In genomic region chr10:112185959-112186358, GRCh38 we compare ENCODE assay signal across 24 cellular contexts. TPM values are rescaled to one million over a fixed set of nuclear protein-coding genes. Genes with fewer than 3 reads are reported as not detected.
DNase-seq lines count a peak whose midpoint lies in the region; ATAC-seq, FAIRE-seq and TF ChIP-seq lines count a peak whose summit lies in the region.
"Had no signal": no experiment of that assay in that cellular context is flagged by ENCODE, and none has a peak within 500 bp of the region (broad histone marks: within the 10 kb centered on the region; RNA-seq: fewer than 3 reads in every experiment).

No MANE protein-coding gene starts in this region.

- H2AFZ ChIP-seq in HepG2 (ENCODE audit: low read length) = no peak overlapping the region
- H2AFZ ChIP-seq in Karpas-422 (ENCODE audit: low read length) = no peak overlapping the region
- H2AFZ ChIP-seq: GM23338 had no signal

- H4K20me1 ChIP-seq in HepG2 (ENCODE audit: insufficient read depth, low read length) (no peaks in the 10 kb centered on the region), Karpas-422 (ENCODE audit: insufficient read depth, low read depth, low read length) (peaks cover 6% of the 10 kb centered on the region; the same call in 1 of the 2 replicates)

- BruUV-seq in HepG2 (replicated peaks; lab: Mats Ljungman, UMichigan) = no TSS peak

- H3K79me2 ChIP-seq in HepG2 (ENCODE audit: insufficient read depth, low read length) = peaks cover 85% of the 10 kb centered on the region
- H3K79me2 ChIP-seq in Karpas-422 (ENCODE audit: low read length) = peaks cover 97% of the 10 kb centered on the region

- TF ChIP-seq POLR2A in HepG2 (IDR thresholded peaks at IDR 0.05; ENCODE audit: insufficient read depth in 1 of 2, low read depth in 2 of 2, low read length in 2 of 2) (no peak), right lobe of liver (IDR thresholded peaks at IDR 0.05) (no peak)

- peak overlapping the region; percentile 10 for H3K27ac Mint-ChIP-seq in activated T-helper 17 cell treated with anti-CD3 and anti-CD28 coated beads, Interleukin-2, amount 50 U/mL, for 72 hours
- H3K27ac Mint-ChIP-seq in stimulated activated effector memory CD8-positive, alpha-beta T cell treated with anti-CD3 and anti-CD28 coated beads, Interleukin-12 subunit alpha, Interleukin-12 subunit beta, amount 100 ng/mL, for 72 hours = no peak overlapping the region
- H3K27ac Mint-ChIP-seq: GM23338, H9 had no signal

- 100% methylated on average over 1 of the region's 1 CpG for WGBS in HepG2 (ENCODE audit: low lambda C conversion rate)
- WGBS in right lobe of liver (ENCODE audit: insufficient coverage, low coverage, low lambda C conversion rate, missing lambda C conversion rate) = 100% methylated on average over 1 of the region's 1 CpG

- H3K27ac ChIP-seq in HepG2 (ENCODE audit: extremely low read length, insufficient read depth, low read length) = no peak overlapping the region
- peak overlapping the region in 1 of 3 donors; percentile 2 for H3K27ac ChIP-seq in right lobe of liver
- peak overlapping the region; percentile 77 for H3K27ac ChIP-seq in Karpas-422 (ENCODE audit: low read length)
- H3K27ac ChIP-seq: HL-60, RWPE1 had no signal

- H3K36me3 ChIP-seq in HepG2 (replicated peaks in 1 of 2; ENCODE audit: control insufficient read depth in 1 of 2, insufficient read depth in 2 of 2, low read length in 2 of 2) (peaks cover 13 to 78% of the 10 kb centered on the region in 2 experiments), right lobe of liver (peaks cover 0 to 16% (median 0%) of the 10 kb centered on the region in 4 donors), Karpas-422 (ENCODE audit: insufficient read depth, low read length) (peaks cover 69% of the 10 kb centered on the region)
- H3K36me3 ChIP-seq: MG63 had no signal

- in situ Hi-C loops in HepG2 (cut with HindIII; ENCODE audit: extremely low pct_ligation_motif_present, low pct_unique_long_range_greater_than_20kb) = no loop called here

- intact Hi-C loops in HepG2 (cut with micrococcal nuclease; ENCODE audit: unreplicated experiment) = no loop called here
- intact Hi-C loops in right lobe of liver (cut with DNase I) = no loop called here

- FAIRE-seq in HepG2 (lab: Jason Lieb, UNC) = no peak

- CTCF ChIA-PET in HepG2 (lab: Yijun Ruan, JAX; ENCODE audit: low intra/inter-chr PET ratio, low total read pairs) = no interaction called here

- H3K9ac ChIP-seq in HepG2 (ENCODE audit: insufficient read depth, low read depth, low read length) (no peak overlapping the region), Karpas-422 (ENCODE audit: low read length) (peak overlapping the region; percentile 76)

- ATAC-seq in HepG2 (no peak), right lobe of liver (no peak), GM18867 (IDR thresholded peaks at IDR 0.05; ENCODE audit: unreplicated experiment) (no peak)
- ATAC-seq in activated T-helper 17 cell treated with anti-CD3 and anti-CD28 coated beads, Interleukin-2, amount 50 U/mL, for 72 hours (replicated peaks) = no peak
- no peak for ATAC-seq in stimulated activated effector memory CD8-positive, alpha-beta T cell treated with anti-CD3 and anti-CD28 coated beads, Interleukin-12 subunit alpha, Interleukin-12 subunit beta, amount 100 ng/mL, for 72 hours
- ATAC-seq: GM23338, Panc1 had no signal

- H3K36me3 Mint-ChIP-seq in activated T-helper 17 cell treated with anti-CD3 and anti-CD28 coated beads, Interleukin-2, amount 50 U/mL, for 72 hours (ENCODE audit: low read depth) = no peaks in the 10 kb centered on the region
- H3K36me3 Mint-ChIP-seq in stimulated activated effector memory CD8-positive, alpha-beta T cell treated with anti-CD3 and anti-CD28 coated beads, Interleukin-12 subunit alpha, Interleukin-12 subunit beta, amount 100 ng/mL, for 72 hours = peaks cover 13% of the 10 kb centered on the region

- H3K4me1 ChIP-seq in HepG2 (ENCODE audit: insufficient read depth, low read length) (peaks cover 29% of the 10 kb centered on the region), right lobe of liver (peaks cover 0 to 86% (median 14%) of the 10 kb centered on the region in 4 donors), Karpas-422 (ENCODE audit: low read length) (peaks cover 37% of the 10 kb centered on the region)

- H3K4me1 Mint-ChIP-seq in activated T-helper 17 cell treated with anti-CD3 and anti-CD28 coated beads, Interleukin-2, amount 50 U/mL, for 72 hours = peaks cover 5% of the 10 kb centered on the region
- H3K4me1 Mint-ChIP-seq in stimulated activated effector memory CD8-positive, alpha-beta T cell treated with anti-CD3 and anti-CD28 coated beads, Interleukin-12 subunit alpha, Interleukin-12 subunit beta, amount 100 ng/mL, for 72 hours = peaks cover 28% of the 10 kb centered on the region

- peaks cover 21% of the 10 kb centered on the region for H3K9me3 ChIP-seq in HepG2 (ENCODE audit: low read length)
- no peaks in the 10 kb centered on the region for H3K9me3 ChIP-seq in right lobe of liver
- peaks cover 21% of the 10 kb centered on the region for H3K9me3 ChIP-seq in Karpas-422 (ENCODE audit: low read length)

- peaks cover 3% of the 10 kb centered on the region for H3K9me3 Mint-ChIP-seq in activated T-helper 17 cell treated with anti-CD3 and anti-CD28 coated beads, Interleukin-2, amount 50 U/mL, for 72 hours
- no peaks in the 10 kb centered on the region for H3K9me3 Mint-ChIP-seq in stimulated activated effector memory CD8-positive, alpha-beta T cell treated with anti-CD3 and anti-CD28 coated beads, Interleukin-12 subunit alpha, Interleukin-12 subunit beta, amount 100 ng/mL, for 72 hours

- no peak overlapping the region for H3K4me3 Mint-ChIP-seq in activated T-helper 17 cell treated with anti-CD3 and anti-CD28 coated beads, Interleukin-2, amount 50 U/mL, for 72 hours
- H3K4me3 Mint-ChIP-seq in stimulated activated effector memory CD8-positive, alpha-beta T cell treated with anti-CD3 and anti-CD28 coated beads, Interleukin-12 subunit alpha, Interleukin-12 subunit beta, amount 100 ng/mL, for 72 hours = peak overlapping the region; percentile 20
- H3K4me3 Mint-ChIP-seq: GM23338, H9 had no signal

- no peak overlapping the region for H3K4me2 ChIP-seq in HepG2 (ENCODE audit: low read depth, low read length)
- peak overlapping the region; percentile 88 for H3K4me2 ChIP-seq in Karpas-422 (ENCODE audit: low read depth, low read length, poor library complexity, severe bottlenecking)
- H3K4me2 ChIP-seq: GM23338 had no signal

- H3K27me3 ChIP-seq in HepG2 (ENCODE audit: control insufficient read depth in 1 of 2, insufficient read depth in 2 of 2, low read length in 2 of 2) = no peaks in the 10 kb centered on the region
- no peaks in the 10 kb centered on the region for H3K27me3 ChIP-seq in right lobe of liver
- no peaks in the 10 kb centered on the region for H3K27me3 ChIP-seq in Karpas-422 (ENCODE audit: low read length)
- H3K27me3 ChIP-seq: MG63 had no signal

- H3K4me3 ChIP-seq in HepG2 (replicated peaks in 1 of 3; ENCODE audit: insufficient read depth in 1 of 3, low read depth in 2 of 3, low read length in 3 of 3) = no peak overlapping the region
- H3K4me3 ChIP-seq in right lobe of liver = no peak overlapping the region
- peak overlapping the region; percentile 74 for H3K4me3 ChIP-seq in Karpas-422 (ENCODE audit: low read length)
- H3K4me3 ChIP-seq: GM23338, MG63 had no signal

- no peaks in the 10 kb centered on the region for H3K9me2 ChIP-seq in Karpas-422 (replicated peaks; ENCODE audit: insufficient read depth, low read length)

- TF ChIP-seq EP300 in HepG2 (IDR thresholded peaks at IDR 0.05; ENCODE audit: low read depth in 2 of 2, low read length in 2 of 2) (no peak), HepG2 (CRISPR knock-in tag; IDR thresholded peaks at IDR 0.05; ENCODE audit: borderline replicate concordance) (no peak)

- POLR2A ChIA-PET in HepG2 (lab: Yijun Ruan, JAX) = no interaction called here

- no peak for DNase-seq in HepG2 (ENCODE audit: low spot score)
- DNase-seq in right lobe of liver = no peak
- DNase-seq in Karpas-422 = peak; percentile 57
- DNase-seq in stimulated activated effector memory CD8-positive, alpha-beta T cell treated with anti-CD3 and anti-CD28 coated beads, Interleukin-12 subunit alpha, Interleukin-12 subunit beta, amount 100 ng/mL, for 72 hours (ENCODE audit: low spot score in 2 of 2) = no peak
- no peak for DNase-seq in NCI-H748 treated with DMSO at 0.1 percent for 48 hours (lab: John Stamatoyannopoulos, UW)
- DNase-seq in amniotic stem cell (lab: John Stamatoyannopoulos, UW) = no peak
- DNase-seq: DMS79, EL, H9, MG63, NCI-H1105 treated with DMSO at 0.1 percent for 48 hours, NCI-H146, NCI-H1930, NCI-H2107, NCI-H446, NCI-H524 treated with DMSO at 0.1 percent for 48 hours, SHP77, T-helper 1 cell had no signal

- H3K27me3 Mint-ChIP-seq in activated T-helper 17 cell treated with anti-CD3 and anti-CD28 coated beads, Interleukin-2, amount 50 U/mL, for 72 hours = peaks cover 12% of the 10 kb centered on the region

- TF ChIP-seq CTCF in HepG2 (CRISPR knock-in tag; IDR thresholded peaks at IDR 0.05) (no peak), right lobe of liver (IDR thresholded peaks at IDR 0.05) (no peak)

- no peak for TF ChIP-seq RAD21 in HepG2 (CRISPR knock-in tag; IDR thresholded peaks at IDR 0.05)

RNA-seq across cellular contexts. Expression of gene GPAM, which starts 2.4 kb away (rescaled TPM):
- total RNA-seq in HepG2 (2016; rRNA removed; fragmentation: Illumina TruSeq; extraction: Trizol) (130 and 140 TPM in 2 replicates), right lobe of liver (100 to 1,000 TPM in 2 of 6 experiments, 10 to 100 TPM in 4; 78.8 to 340 (median 90.3) TPM)
- 19.1 and 21.3 TPM in 2 replicates for total RNA-seq in HepG2 (2016; cell fraction: cytosol; rRNA removed; fragmentation: Illumina TruSeq; extraction: Trizol; ENCODE audit: low read depth)
- total RNA-seq in HepG2 (2016; cell fraction: insoluble cytoplasmic fraction; rRNA removed; fragmentation: Illumina TruSeq; extraction: Trizol) = 132 and 135 TPM in 2 replicates
- total RNA-seq in HepG2 (2016; cell fraction: membrane; rRNA removed; fragmentation: Illumina TruSeq; extraction: Trizol) = 47.4 and 55.1 TPM in 2 replicates
- total RNA-seq in HepG2 (2016; cell fraction: nucleus; rRNA removed; fragmentation: Illumina TruSeq; extraction: Trizol) = 251 and 257 TPM in 2 replicates
- polyA plus RNA-seq in HepG2 (2011; rRNA removed) = 36.8 and 43.0 TPM in 2 replicates
- 14.4 and 28.4 TPM in 2 replicates for polyA plus RNA-seq in HepG2 (2011; cell fraction: cytosol; rRNA removed)
- 39.1 and 57.9 TPM in 2 replicates for polyA plus RNA-seq in HepG2 (2011; cell fraction: nucleus; rRNA removed)
- polyA plus RNA-seq in HepG2 (2012) = 53.4 and 86.4 TPM in 2 replicates
- polyA plus RNA-seq in HepG2 (2016; cell fraction: cytosol; fragmentation: Illumina TruSeq; extraction: Trizol; ENCODE audit: low read depth) = 5.1 and 5.7 TPM in 2 replicates
- polyA plus RNA-seq in HepG2 (2016; cell fraction: insoluble cytoplasmic fraction; fragmentation: Illumina TruSeq; extraction: Trizol; ENCODE audit: low read depth) = 57.8 and 65.3 TPM in 2 replicates
- 14.2 and 17.2 TPM in 2 replicates for polyA plus RNA-seq in HepG2 (2016; cell fraction: membrane; fragmentation: Illumina TruSeq; extraction: Trizol; ENCODE audit: low read depth)
- polyA plus RNA-seq in HepG2 (2016; cell fraction: nucleus; fragmentation: Illumina TruSeq; extraction: Trizol; ENCODE audit: insufficient read depth, low read depth) = 165 and 177 TPM in 2 replicates
- 18.6 and 65.9 TPM in 2 replicates for polyA minus RNA-seq in HepG2 (2011; rRNA and poly(A)+ RNA removed; ENCODE audit: low replicate concordance)
- 23.7 and 35.7 TPM in 2 replicates for polyA minus RNA-seq in HepG2 (2011; cell fraction: cytosol; rRNA and poly(A)+ RNA removed)
- 174 and 229 TPM in 2 replicates for polyA minus RNA-seq in HepG2 (2011; cell fraction: nucleus; rRNA and poly(A)+ RNA removed)
- total RNA-seq in Karpas-422 (2014; rRNA removed; shearing (Covaris generic); ENCODE audit: low replicate concordance) = 164 and 481 TPM in 2 replicates
- 10 to 100 TPM in 1 of 2 donors, 1 to 10 TPM in 1; 4.4 to 12.2 TPM for total RNA-seq in activated T-helper 17 cell treated with anti-CD3 and anti-CD28 coated beads, Interleukin-2, amount 50 U/mL, for 72 hours
